In genomic region chr15:70231484-70231883, GRCh38 we compare ENCODE assay signal across 21 cellular contexts.
DNase-seq lines count a peak whose midpoint lies in the region; ATAC-seq and TF ChIP-seq lines count a peak whose summit lies in the region.
"Had no signal": no experiment of that assay in that cellular context is flagged by ENCODE, and none has a peak within 500 bp of the region (broad histone marks: within the 10 kb centered on the region; RNA-seq: fewer than 3 reads in every experiment).

No MANE protein-coding gene starts in this region.

- H3K27me3 Mint-ChIP-seq in activated CD4-positive, alpha-beta T cell treated with anti-CD3 and anti-CD28 coated beads for 36 hours: no peaks in the 10 kb centered on the region
- H3K27me3 Mint-ChIP-seq in activated T-helper 17 cell treated with anti-CD3 and anti-CD28 coated beads, Interleukin-2, amount 50 U/mL, for 72 hours: no peaks in the 10 kb centered on the region

- H3K36me3 ChIP-seq in HCT116 (ENCODE audit: control insufficient read depth in 1 of 2, insufficient read depth in 2 of 2, low read length in 2 of 2) (no peaks in the 10 kb centered on the region), body of pancreas (replicated peaks in 1 of 2; ENCODE audit: insufficient read depth in 1 of 2, low read depth in 2 of 2) (no peaks in the 10 kb centered on the region)
- H3K36me3 ChIP-seq: BE2C had no signal

- DNase-seq in activated CD4-positive, alpha-beta T cell treated with anti-CD3 and anti-CD28 coated beads for 36 hours: no peak
- DNase-seq in activated CD4-positive, alpha-beta T cell treated with anti-CD3 and anti-CD28 coated beads, Interleukin-2, amount 50 U/mL, for 48 hours: no peak
- DNase-seq in HCT116 (ENCODE audit: low read depth, low spot score): no peak
- no peak for DNase-seq in stimulated activated effector memory CD8-positive, alpha-beta T cell treated with anti-CD3 and anti-CD28 coated beads, Interleukin-12 subunit alpha, Interleukin-12 subunit beta, amount 100 ng/mL, for 72 hours (ENCODE audit: low spot score in 2 of 2)
- DNase-seq in epidermal melanocyte (ENCODE audit: insufficient read length, low spot score): no peak
- no peak for DNase-seq in body of pancreas
- DNase-seq: ACHN; BE2C; C1 segment of cervical spinal cord; CD4-positive, CD25-positive, alpha-beta regulatory T cell; CD8-positive, alpha-beta memory T cell; COR-L47; DMS 273 treated with DMSO at 0.1 percent for 48 hours; DMS53; DND-41; EL; H9; HFFc6; IMR-90 had no signal

- H3K9me2 ChIP-seq in HCT116 (ENCODE audit: insufficient read depth): no peaks in the 10 kb centered on the region

- H3K27me3 ChIP-seq in HCT116 (ENCODE audit: insufficient read depth, low read length) (no peaks in the 10 kb centered on the region), body of pancreas (no peaks in the 10 kb centered on the region)
- H3K27me3 ChIP-seq: BE2C had no signal

- TF ChIP-seq POLR2A in HCT116 (IDR thresholded peaks at IDR 0.05; ENCODE audit: borderline replicate concordance, extremely low read depth, insufficient read depth, insufficient read length) (no peak), body of pancreas (IDR thresholded peaks at IDR 0.05) (no peak)

- peaks cover 26% of the 10 kb centered on the region for H3K9me3 Mint-ChIP-seq in activated CD4-positive, alpha-beta T cell treated with anti-CD3 and anti-CD28 coated beads for 36 hours (ENCODE audit: low read depth)
- peaks cover 23% of the 10 kb centered on the region for H3K9me3 Mint-ChIP-seq in activated T-helper 17 cell treated with anti-CD3 and anti-CD28 coated beads, Interleukin-2, amount 50 U/mL, for 72 hours
- H3K9me3 Mint-ChIP-seq in stimulated activated effector memory CD8-positive, alpha-beta T cell treated with anti-CD3 and anti-CD28 coated beads, Interleukin-12 subunit alpha, Interleukin-12 subunit beta, amount 100 ng/mL, for 72 hours: peaks cover 21% of the 10 kb centered on the region

- no peak overlapping the region for H3K4me2 ChIP-seq in HCT116 (ENCODE audit: low read length)

- no peak overlapping the region for H3K4me3 Mint-ChIP-seq in activated CD4-positive, alpha-beta T cell treated with anti-CD3 and anti-CD28 coated beads for 36 hours
- H3K4me3 Mint-ChIP-seq in activated T-helper 17 cell treated with anti-CD3 and anti-CD28 coated beads, Interleukin-2, amount 50 U/mL, for 72 hours: no peak overlapping the region
- H3K4me3 Mint-ChIP-seq in stimulated activated effector memory CD8-positive, alpha-beta T cell treated with anti-CD3 and anti-CD28 coated beads, Interleukin-12 subunit alpha, Interleukin-12 subunit beta, amount 100 ng/mL, for 72 hours: no peak overlapping the region
- H3K4me3 Mint-ChIP-seq: CD4-positive, CD25-positive, alpha-beta regulatory T cell; CD8-positive, alpha-beta memory T cell; H9; HFFc6 had no signal

- intact Hi-C loops in activated CD4-positive, alpha-beta T cell treated with anti-CD3 and anti-CD28 coated beads for 36 hours (cut with DNase I, micrococcal nuclease): no loop called here
- intact Hi-C loops in HCT116 (cut with micrococcal nuclease): no loop called here
- intact Hi-C loops in body of pancreas (cut with DNase I): no loop called here

- no peaks in the 10 kb centered on the region for H4K20me1 ChIP-seq in HCT116 (ENCODE audit: insufficient read depth)

- 59 to 90% methylated on average over 1 of the region's 1 CpG for WGBS in body of pancreas, 2 donors

- POLR2A ChIA-PET in activated CD4-positive, alpha-beta T cell treated with anti-CD3 and anti-CD28 coated beads for 36 hours (lab: Charles Lee): no interaction called here
- POLR2A ChIA-PET in HCT116 (lab: Charles Lee): no interaction called here

- no peaks in the 10 kb centered on the region for H3K79me2 ChIP-seq in HCT116 (ENCODE audit: insufficient read depth, low read length)

- H3K27ac Mint-ChIP-seq in activated CD4-positive, alpha-beta T cell treated with anti-CD3 and anti-CD28 coated beads for 36 hours: no peak overlapping the region
- H3K27ac Mint-ChIP-seq in activated T-helper 17 cell treated with anti-CD3 and anti-CD28 coated beads, Interleukin-2, amount 50 U/mL, for 72 hours: no peak overlapping the region
- no peak overlapping the region for H3K27ac Mint-ChIP-seq in stimulated activated effector memory CD8-positive, alpha-beta T cell treated with anti-CD3 and anti-CD28 coated beads, Interleukin-12 subunit alpha, Interleukin-12 subunit beta, amount 100 ng/mL, for 72 hours
- H3K27ac Mint-ChIP-seq: CD4-positive, CD25-positive, alpha-beta regulatory T cell; CD8-positive, alpha-beta memory T cell; H9; HFFc6 had no signal

- no peak for TF ChIP-seq CTCF in HCT116 (IDR thresholded peaks at IDR 0.05 in 2 of 3, conservative IDR thresholded peaks at IDR 0.05 in 1 of 3; ENCODE audit: borderline replicate concordance in 1 of 3, insufficient read depth in 1 of 3, low read depth in 2 of 3, low read length in 2 of 3)
- TF ChIP-seq CTCF in body of pancreas (IDR thresholded peaks at IDR 0.05): no peak

- H2AFZ ChIP-seq in HCT116 (ENCODE audit: low read depth, low read length, poor library complexity, severe bottlenecking): no peak overlapping the region

- no peak overlapping the region for H3K27ac ChIP-seq in HCT116 (ENCODE audit: low read depth, low read length)
- no peak overlapping the region for H3K27ac ChIP-seq in body of pancreas

- no TSS peak for BruUV-seq in HCT116 (replicated peaks; lab: Mats Ljungman, UMichigan)

- H3K36me3 Mint-ChIP-seq in activated CD4-positive, alpha-beta T cell treated with anti-CD3 and anti-CD28 coated beads for 36 hours (ENCODE audit: low read depth): peaks cover 6% of the 10 kb centered on the region
- H3K36me3 Mint-ChIP-seq in activated T-helper 17 cell treated with anti-CD3 and anti-CD28 coated beads, Interleukin-2, amount 50 U/mL, for 72 hours (ENCODE audit: low read depth): no peaks in the 10 kb centered on the region
- H3K36me3 Mint-ChIP-seq in stimulated activated effector memory CD8-positive, alpha-beta T cell treated with anti-CD3 and anti-CD28 coated beads, Interleukin-12 subunit alpha, Interleukin-12 subunit beta, amount 100 ng/mL, for 72 hours: no peaks in the 10 kb centered on the region

- no peak for TF ChIP-seq RAD21 in HCT116 (IDR thresholded peaks at IDR 0.05; ENCODE audit: low read depth)

- no peak overlapping the region for H3K9ac ChIP-seq in HCT116 (ENCODE audit: low read length)

- CTCF ChIA-PET in activated CD4-positive, alpha-beta T cell treated with anti-CD3 and anti-CD28 coated beads for 36 hours (lab: Charles Lee): no interaction called here
- CTCF ChIA-PET in HCT116 (lab: Charles Lee): no interaction called here

- H3K4me3 ChIP-seq in HCT116 (replicated peaks in 1 of 2; ENCODE audit: low read depth in 1 of 2, low read length in 2 of 2): no peak overlapping the region
- H3K4me3 ChIP-seq in body of pancreas: no peak overlapping the region
- H3K4me3 ChIP-seq: GM12878 had no signal

- ATAC-seq in activated CD4-positive, alpha-beta T cell treated with anti-CD3 and anti-CD28 coated beads for 36 hours: peak; percentile 35
- no peak for ATAC-seq in HCT116
- ATAC-seq in activated T-helper 17 cell treated with anti-CD3 and anti-CD28 coated beads, Interleukin-2, amount 50 U/mL, for 72 hours (replicated peaks): peak; percentile 62
- peak; percentile 57 for ATAC-seq in stimulated activated effector memory CD8-positive, alpha-beta T cell treated with anti-CD3 and anti-CD28 coated beads, Interleukin-12 subunit alpha, Interleukin-12 subunit beta, amount 100 ng/mL, for 72 hours
- no peak for ATAC-seq in body of pancreas
- ATAC-seq: GM12878 had no signal

- H3K4me1 Mint-ChIP-seq in activated CD4-positive, alpha-beta T cell treated with anti-CD3 and anti-CD28 coated beads for 36 hours: peaks cover 17% of the 10 kb centered on the region
- peaks cover 4% of the 10 kb centered on the region for H3K4me1 Mint-ChIP-seq in activated T-helper 17 cell treated with anti-CD3 and anti-CD28 coated beads, Interleukin-2, amount 50 U/mL, for 72 hours
- H3K4me1 Mint-ChIP-seq in stimulated activated effector memory CD8-positive, alpha-beta T cell treated with anti-CD3 and anti-CD28 coated beads, Interleukin-12 subunit alpha, Interleukin-12 subunit beta, amount 100 ng/mL, for 72 hours: no peaks in the 10 kb centered on the region
- H3K4me1 Mint-ChIP-seq: CD4-positive, CD25-positive, alpha-beta regulatory T cell; CD8-positive, alpha-beta memory T cell had no signal

- RAD21 ChIA-PET in HCT116 (lab: Charles Lee; ENCODE audit: low non-redundant PET in 1 of 2, low total read pairs in 2 of 2, uncharacterized antibody in 2 of 2, unreplicated experiment in 2 of 2): no interaction called here

- H3K9me3 ChIP-seq in HCT116 (ENCODE audit: control insufficient read depth in 1 of 2, insufficient read depth in 1 of 2, low read depth in 1 of 2, low read length in 2 of 2) (peaks cover 3 to 7% of the 10 kb centered on the region in 2 experiments; a peak in 2 of 4 replicates), body of pancreas (no peaks in the 10 kb centered on the region)
- H3K9me3 ChIP-seq: BE2C had no signal

- no peaks in the 10 kb centered on the region for H3K4me1 ChIP-seq in HCT116 (ENCODE audit: control insufficient read depth in 1 of 2, insufficient read depth in 2 of 2, low read length in 2 of 2)
- H3K4me1 ChIP-seq in body of pancreas: no peaks in the 10 kb centered on the region
- H3K4me1 ChIP-seq: BE2C had no signal

TF ChIP-seq in HCT116, 20 proteins besides CTCF, POLR2A, EP300 and RAD21:
- 0 out of 2 replicates have a peak, but pooled peaks have one; percentile 13 for TF ChIP-seq CBX3 (IDR thresholded peaks at IDR 0.05; ENCODE audit: low read depth)
- TF ChIP-seq ZFX (IDR thresholded peaks at IDR 0.05): no peak

Comparison
In these comparisons a context has a peak if more than half of its experiments do, and no peak if none do; other contexts are left out.
1. ATAC-seq: peak in activated CD4-positive, alpha-beta T cell treated with anti-CD3 and anti-CD28 coated beads for 36 hours (single experiment), activated T-helper 17 cell treated with anti-CD3 and anti-CD28 coated beads, Interleukin-2, amount 50 U/mL, for 72 hours (single experiment) and stimulated activated effector memory CD8-positive, alpha-beta T cell treated with anti-CD3 and anti-CD28 coated beads, Interleukin-12 subunit alpha, Interleukin-12 subunit beta, amount 100 ng/mL, for 72 hours (single experiment); none in HCT116 (single experiment) and body of pancreas (single experiment).